Comparison of ENCODE assay signal across 16 cellular contexts in the genomic region with DNA sequence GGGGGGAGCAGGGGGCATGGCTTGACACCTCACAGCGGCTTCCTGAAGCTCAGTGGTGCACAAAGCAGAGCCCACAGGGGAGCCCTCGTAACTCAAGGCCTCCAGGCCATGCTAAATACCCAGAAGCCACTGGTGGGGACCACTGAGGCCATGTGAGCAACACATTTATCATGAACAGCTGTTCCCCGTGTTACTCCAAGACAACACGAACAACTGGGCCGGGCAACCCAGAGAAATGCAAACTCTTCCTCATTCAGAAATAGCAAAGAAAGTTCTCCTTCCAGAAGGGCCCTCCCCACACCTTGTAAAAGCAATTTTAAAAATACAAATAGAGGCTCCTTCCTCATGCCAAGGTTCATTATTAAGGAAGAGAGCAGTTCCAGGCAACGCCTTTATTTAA. TPM values are rescaled to one million over a fixed set of nuclear protein-coding genes. Genes with fewer than 3 reads are reported as not detected.
DNase-seq lines count a peak whose midpoint lies in the region; ATAC-seq and TF ChIP-seq lines count a peak whose summit lies in the region.
"Had no signal": no experiment of that assay in that cellular context is flagged by ENCODE, and none has a peak within 500 bp of the region (broad histone marks: within the 10 kb centered on the region; RNA-seq: fewer than 3 reads in every experiment).

No MANE protein-coding gene starts in this region.

- peak overlapping the region; percentile 62 to 72 for H3K27ac Mint-ChIP-seq in effector memory CD8-positive, alpha-beta T cell
- H3K27ac Mint-ChIP-seq: activated CD4-positive, alpha-beta memory T cell treated with anti-CD3 and anti-CD28 coated beads, Interleukin-2, amount 10 ng/mL, durations not matched to agents 7 days and 5 days had no signal

- H3K27me3 ChIP-seq in DOHH2 (ENCODE audit: control insufficient read depth, low read length), result no peaks in the 10 kb centered on the region
- H3K27me3 ChIP-seq in osteoblast (ENCODE audit: insufficient read depth, low read length), result no peaks in the 10 kb centered on the region
- H3K27me3 ChIP-seq: MG63 had no signal

- H3K4me2 ChIP-seq in DOHH2 (ENCODE audit: low read length) (peak overlapping the region; percentile 90), osteoblast (ENCODE audit: insufficient read depth, low read length) (peak overlapping the region; percentile 51)

- no peak for ATAC-seq in effector memory CD8-positive, alpha-beta T cell (replicated peaks)

- no peak for TF ChIP-seq POLR2A in NB4 (IDR thresholded peaks at IDR 0.05; ENCODE audit: extremely low read depth, insufficient read length)

- H3K4me3 ChIP-seq in DOHH2 (ENCODE audit: low read length) (peak overlapping the region; percentile 70), NB4 (ENCODE audit: low read depth, low read length) (peak overlapping the region; percentile 84), osteoblast (ENCODE audit: insufficient read depth, low read length) (no peak overlapping the region)
- H3K4me3 ChIP-seq: MG63 had no signal

- H3K4me1 ChIP-seq in DOHH2 (ENCODE audit: control insufficient read depth, low read length) (peaks cover 79% of the 10 kb centered on the region), osteoblast (ENCODE audit: insufficient read depth, low read length) (peaks cover 26% of the 10 kb centered on the region)
- H3K4me1 ChIP-seq: parathyroid adenoma had no signal

- H3K79me2 ChIP-seq in DOHH2 (ENCODE audit: control insufficient read depth, low read length) (no peaks in the 10 kb centered on the region), osteoblast (ENCODE audit: insufficient read depth, low read length) (no peaks in the 10 kb centered on the region)
- H3K79me2 ChIP-seq: parathyroid adenoma had no signal

- H3K9me2 ChIP-seq in DOHH2 (replicated peaks; ENCODE audit: control insufficient read depth, low read length), result no peaks in the 10 kb centered on the region

- H4K20me1 ChIP-seq in DOHH2 (ENCODE audit: control insufficient read depth, insufficient read depth, low read depth, low read length) (no peaks in the 10 kb centered on the region), osteoblast (ENCODE audit: insufficient read depth, low read length) (peaks cover 4% of the 10 kb centered on the region)

- peaks cover 33% of the 10 kb centered on the region for H3F3A ChIP-seq in DOHH2 (ENCODE audit: control insufficient read depth, insufficient read depth)

- peaks cover 8 to 15% of the 10 kb centered on the region in 2 donors for H3K27me3 Mint-ChIP-seq in effector memory CD8-positive, alpha-beta T cell

- H2AFZ ChIP-seq in osteoblast (ENCODE audit: low read length), result peak overlapping the region; percentile 47
- H2AFZ ChIP-seq: parathyroid adenoma had no signal

- no peaks in the 10 kb centered on the region for H3K36me3 Mint-ChIP-seq in effector memory CD8-positive, alpha-beta T cell (ENCODE audit: insufficient read depth)

- TF ChIP-seq CTCF in DOHH2 (IDR thresholded peaks at IDR 0.05; ENCODE audit: low read depth, low read length, poor library complexity, severe bottlenecking), result no peak
- TF ChIP-seq CTCF in NB4 (IDR thresholded peaks at IDR 0.05; ENCODE audit: low read depth, low read length), result no peak
- no peak for TF ChIP-seq CTCF in osteoblast (IDR thresholded peaks at IDR 0.05; ENCODE audit: extremely low read depth, low read depth, low read length)

- H3K4me3 Mint-ChIP-seq in effector memory CD8-positive, alpha-beta T cell, result no peak overlapping the region
- H3K4me3 Mint-ChIP-seq: activated CD4-positive, alpha-beta memory T cell treated with anti-CD3 and anti-CD28 coated beads, Interleukin-2, amount 10 ng/mL, durations not matched to agents 7 days and 5 days had no signal

- H3K9me3 ChIP-seq in DOHH2 (ENCODE audit: control insufficient read depth, insufficient read depth, low read length) (peaks cover 8% of the 10 kb centered on the region; the same call in 1 of the 2 replicates), osteoblast (ENCODE audit: low read depth, low read length) (no peaks in the 10 kb centered on the region)
- H3K9me3 ChIP-seq: BE2C, MG63 had no signal

- in situ Hi-C loops in G401 (cut with HindIII; ENCODE audit: low sequenced_read_pairs), result no loop called here

- H3K4me1 Mint-ChIP-seq in effector memory CD8-positive, alpha-beta T cell (ENCODE audit: low read depth in 2 of 2), result peaks cover 15 to 18% of the 10 kb centered on the region in 2 donors

- DNase-seq in NB4 (ENCODE audit: low read depth) (peak; percentile 84), osteoblast (ENCODE audit: insufficient read length, low spot score, missing footprints) (no peak), D341Med (ENCODE audit: low spot score) (no peak), G401 (ENCODE audit: low spot score) (no peak), iPS-NIHi7 (ENCODE audit: extremely low spot score) (no peak)
- no peak for DNase-seq in effector memory CD8-positive, alpha-beta T cell
- DNase-seq in stimulated activated CD4-positive, alpha-beta T cell treated with anti-CD3 and anti-CD28 coated beads, Interleukin-15, amount 100 ng/mL, for 24 hours, result no peak
- DNase-seq: activated CD4-positive, alpha-beta memory T cell treated with anti-CD3 and anti-CD28 coated beads, Interleukin-2, amount 10 ng/mL, durations not matched to agents 7 days and 5 days; activated effector memory CD4-positive, alpha-beta T cell treated with Interleukin-2 at 50 U/mL for 16 hours; mammary epithelial cell; MG63; NCI-H226; T-helper 9 cell had no signal

- H3K36me3 ChIP-seq in DOHH2 (ENCODE audit: control insufficient read depth, low read length) (no peaks in the 10 kb centered on the region), osteoblast (ENCODE audit: insufficient read depth, low read length) (no peaks in the 10 kb centered on the region)
- H3K36me3 ChIP-seq: BE2C, MG63 had no signal

- H3K9me3 Mint-ChIP-seq in effector memory CD8-positive, alpha-beta T cell, result no peaks in the 10 kb centered on the region

- H3K27ac ChIP-seq in DOHH2 (ENCODE audit: low read depth, low read length) (peak overlapping the region; percentile 96), osteoblast (ENCODE audit: low read depth, low read length) (no peak overlapping the region)
- H3K27ac ChIP-seq: parathyroid adenoma had no signal

RNA-seq across cellular contexts. Expression of a gene that starts 36.3 kb away (rescaled TPM):
- total RNA-seq in osteoblast, result under 0.01 TPM in 1 of 2 replicates, not detected in the other
- 9.2 and 10.3 TPM in 2 replicates for total RNA-seq in G401 (2014; rRNA removed; shearing (Covaris generic))

Comparison
In these comparisons a context has a peak if more than half of its experiments do, and no peak if none do; other contexts are left out.
1. RNA of a gene that starts 36.3 kb away (total RNA-seq): 9.2 to 10.3 TPM in G401; under 0.01 TPM in osteoblast; every median in the first group is over 10 times any median in the second.